15 cellular contexts compared by ENCODE assay signal in the genomic region with DNA sequence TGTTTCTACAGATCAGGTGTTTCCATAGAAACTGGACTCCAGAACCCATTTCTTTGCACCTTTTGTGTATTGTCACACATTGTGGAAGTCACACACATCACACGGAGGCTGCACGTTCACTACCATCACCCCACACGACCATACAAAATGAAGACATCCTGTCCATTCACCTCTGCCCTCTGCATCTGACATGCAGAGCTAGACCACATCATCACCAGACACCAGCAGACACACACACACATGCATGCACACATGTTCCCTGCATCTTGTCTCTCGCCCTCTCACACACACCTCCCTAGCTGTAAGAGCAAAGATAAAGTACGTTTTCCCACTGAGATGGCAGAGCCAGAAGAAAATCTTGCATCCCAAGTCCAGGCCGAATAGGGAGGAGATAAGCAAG. TPM values are rescaled to one million over a fixed set of nuclear protein-coding genes. Genes with fewer than 3 reads are reported as not detected.
DNase-seq lines count a peak whose midpoint lies in the region; TF ChIP-seq lines count a peak whose summit lies in the region.
"Had no signal": no experiment of that assay in that cellular context is flagged by ENCODE, and none has a peak within 500 bp of the region (broad histone marks: within the 10 kb centered on the region; RNA-seq: fewer than 3 reads in every experiment).

No MANE protein-coding gene starts in this region.

- H3K27ac ChIP-seq in angular gyrus (ENCODE audit: low read depth, low read length) (peak overlapping the region; percentile 88), osteoblast (ENCODE audit: low read depth, low read length) (no peak overlapping the region), transverse colon (peak overlapping the region; percentile 75 to 89 (median 80))
- H3K27ac ChIP-seq: SK-N-MC had no signal

- TF ChIP-seq POLR2A in transverse colon (IDR thresholded peaks at IDR 0.05), result no peak

- H3K79me2 ChIP-seq in osteoblast (ENCODE audit: insufficient read depth, low read length), result no peaks in the 10 kb centered on the region

- peak overlapping the region; percentile 17 for H2AFZ ChIP-seq in osteoblast (ENCODE audit: low read length)

- H3K27me3 ChIP-seq in osteoblast (ENCODE audit: insufficient read depth, low read length) (peaks cover 2% of the 10 kb centered on the region), transverse colon (no peaks in the 10 kb centered on the region)

- H3K9me3 ChIP-seq in osteoblast (ENCODE audit: low read depth, low read length) (no peaks in the 10 kb centered on the region), transverse colon (no peaks in the 10 kb centered on the region)
- H3K9me3 ChIP-seq: HAP-1 had no signal

- H3K4me2 ChIP-seq in osteoblast (ENCODE audit: insufficient read depth, low read length), result peak overlapping the region; percentile 20

- H3K4me1 ChIP-seq in osteoblast (ENCODE audit: insufficient read depth, low read length) (peaks cover 32% of the 10 kb centered on the region), transverse colon (peaks cover 3 to 32% (median 19%) of the 10 kb centered on the region in 4 donors)
- H3K4me1 ChIP-seq: HAP-1 had no signal

- H4K20me1 ChIP-seq in osteoblast (ENCODE audit: insufficient read depth, low read length), result no peaks in the 10 kb centered on the region

- DNase-seq in fibroblast of villous mesenchyme (ENCODE audit: low read depth), result peak; percentile 6
- no peak for DNase-seq in osteoblast (ENCODE audit: insufficient read length, low spot score, missing footprints)
- no peak for DNase-seq in transverse colon
- no peak for DNase-seq in NCI-H2196 (lab: John Stamatoyannopoulos, UW; ENCODE audit: unreplicated experiment)
- no peak for DNase-seq in activated T-cell treated with anti-CD3 and anti-CD28 coated beads for 4 hours
- DNase-seq in effector CD8-positive, alpha-beta T cell (lab: John Stamatoyannopoulos, UW), result no peak
- DNase-seq: dermis blood vessel endothelial cell; NCI-H2029; stimulated activated CD4-positive, alpha-beta T cell treated with anti-CD3 and anti-CD28 coated beads, Interleukin-15, amount 100 ng/mL, for 24 hours had no signal

- TF ChIP-seq CTCF in fibroblast of villous mesenchyme (IDR thresholded peaks at IDR 0.05; ENCODE audit: insufficient read depth, low read depth, low read length) (no peak), osteoblast (IDR thresholded peaks at IDR 0.05; ENCODE audit: extremely low read depth, low read depth, low read length) (no peak), transverse colon (IDR thresholded peaks at IDR 0.05) (no peak)

- H3K4me3 ChIP-seq in fibroblast of villous mesenchyme (ENCODE audit: low read depth, low read length) (no peak overlapping the region), osteoblast (ENCODE audit: insufficient read depth, low read length) (no peak overlapping the region), transverse colon (peak overlapping the region; percentile 26 to 48 (median 32))
- H3K4me3 ChIP-seq: HAP-1, SK-N-MC had no signal

- no peak for TF ChIP-seq EP300 in transverse colon (IDR thresholded peaks at IDR 0.05; ENCODE audit: low read depth)

- WGBS in transverse colon (ENCODE audit: low coverage in 1 of 2), 2 donors, result 51% methylated on average over 6 of the region's 6 CpGs; no CpG with 5 or more reads in 1 of the 2 donors

- intact Hi-C loops in transverse colon (cut with DNase I; ENCODE audit: low total_unique reads), result loop anchor here (5.0 kb wide), 1 partner anchor 199 kb away; no protein-coding TSS in a partner anchor

- in situ Hi-C loops in transverse colon (cut with MboI; ENCODE audit: low pct_ligation_motif_present in 1 of 4, low pct_unique_long_range_greater_than_20kb in 1 of 4, low sequenced_read_pairs in 3 of 4), result loop anchor here in 1 of 4 donors (25.0 kb wide), 1 partner anchor 114 kb away; a partner anchor contains a TSS

- no peaks in the 10 kb centered on the region for H3K36me3 ChIP-seq in osteoblast (ENCODE audit: insufficient read depth, low read length)
- H3K36me3 ChIP-seq in transverse colon, result no peaks in the 10 kb centered on the region
- H3K36me3 ChIP-seq: HAP-1 had no signal

RNA-seq across cellular contexts. Expression of a gene that starts 0.6 kb away (rescaled TPM):
- total RNA-seq in fibroblast of villous mesenchyme (under 0.01 and 0.43 TPM in 2 replicates), osteoblast (0.29 and 0.36 TPM in 2 replicates), transverse colon (10 to 100 TPM; 15.4 to 35.2 (median 23.3) TPM)
- total RNA-seq: dermis blood vessel endothelial cell had no signal

RNA-seq across cellular contexts. Expression of a gene that starts 17.7 kb away (rescaled TPM):
- total RNA-seq in fibroblast of villous mesenchyme (not detected in 2 replicates), osteoblast (not detected in 2 replicates), transverse colon (not detected)
- total RNA-seq: dermis blood vessel endothelial cell, frontal cortex, kidney epithelial cell, LHCN-M2 had no signal

Comparison
In these comparisons a context has a peak if more than half of its experiments do, and no peak if none do; other contexts are left out.
1. H3K4me3 ChIP-seq: peak in transverse colon (4 of 4); none in fibroblast of villous mesenchyme (single experiment) and osteoblast (single experiment).
2. RNA of a gene that starts 0.6 kb away (total RNA-seq): 15.4 to 35.2 TPM in transverse colon; under 0.01 to 0.43 TPM in fibroblast of villous mesenchyme and 0.29 to 0.36 TPM in osteoblast; every median in the first group is over 10 times any median in the second.